15 cellular contexts compared by ENCODE assay signal in genomic region chr5:111779260-111780254, GRCh38. TPM values are rescaled to one million over a fixed set of nuclear protein-coding genes. Genes with fewer than 3 reads are reported as not detected.
A peak's percentile ranks its signal among the peaks of the same experiment; 100 is the strongest.
DNase-seq lines count a peak whose midpoint lies in the region; ATAC-seq, FAIRE-seq and TF ChIP-seq lines count a peak whose summit lies in the region.
"Had no signal": no experiment of that assay in that cellular context is flagged by ENCODE, and none has a peak within 500 bp of the region (broad histone marks: within the 10 kb centered on the region; RNA-seq: fewer than 3 reads in every experiment).

No MANE protein-coding gene starts in this region.

- peaks cover 28 to 57% (median 45%) of the 10 kb centered on the region in 10 experiments for H3K4me1 ChIP-seq in BLaER1 treated with 17β-estradiol and CSF1 and Interleukin-3, amounts not matched to agents 10 nM and 100 nM
- H3K4me1 ChIP-seq in aorta (ENCODE audit: control insufficient read depth in 1 of 2, insufficient read depth in 2 of 2, low read length in 2 of 2): peaks cover 3% of the 10 kb centered on the region in 2 donors
- H3K4me1 ChIP-seq: breast epithelium had no signal

- in situ Hi-C loops in GM13976 (cut with MboI; ENCODE audit: low sequenced_read_pairs, unreplicated experiment): no loop called here

- H3K27ac ChIP-seq in BLaER1 treated with 17β-estradiol and CSF1 and Interleukin-3, amounts not matched to agents 10 nM and 100 nM: no peak overlapping the region
- H3K27ac ChIP-seq in aorta (ENCODE audit: low read depth in 1 of 2, low read length in 2 of 2): no peak overlapping the region
- H3K27ac ChIP-seq: breast epithelium had no signal

- no peaks in the 10 kb centered on the region for H4K20me1 ChIP-seq in BLaER1 treated with 17β-estradiol and CSF1 and Interleukin-3, amounts not matched to agents 10 nM and 100 nM

- H3K9me3 ChIP-seq in BLaER1 treated with 17β-estradiol and CSF1 and Interleukin-3, amounts not matched to agents 10 nM and 100 nM (replicated peaks in 1 of 11): no peaks in the 10 kb centered on the region
- H3K9me3 ChIP-seq in aorta (ENCODE audit: control insufficient read depth, low read length): no peaks in the 10 kb centered on the region
- H3K9me3 ChIP-seq: breast epithelium had no signal

- no peak overlapping the region for H3K9ac ChIP-seq in BLaER1 treated with 17β-estradiol and CSF1 and Interleukin-3, amounts not matched to agents 10 nM and 100 nM

- intact Hi-C loops in aorta (cut with DNase I): no loop called here

- H3K36me3 ChIP-seq in BLaER1 treated with 17β-estradiol and CSF1 and Interleukin-3, amounts not matched to agents 10 nM and 100 nM: no peaks in the 10 kb centered on the region
- no peaks in the 10 kb centered on the region for H3K36me3 ChIP-seq in aorta (ENCODE audit: control insufficient read depth in 1 of 2, insufficient read depth in 2 of 2, low read length in 1 of 2)
- H3K36me3 ChIP-seq: breast epithelium had no signal

- peak; percentile 20 for FAIRE-seq in HTR-8/SVneo (lab: Jason Lieb, UNC)

- no peak overlapping the region for H3K4me3 ChIP-seq in BLaER1 treated with 17β-estradiol and CSF1 and Interleukin-3, amounts not matched to agents 10 nM and 100 nM
- H3K4me3 ChIP-seq in aorta (ENCODE audit: low read length in 2 of 2): no peak overlapping the region
- H3K4me3 ChIP-seq: breast epithelium had no signal

- no peak for ATAC-seq in aorta (ENCODE audit: low FRiP score)
- no peak for ATAC-seq in HG03442 (IDR thresholded peaks at IDR 0.05; ENCODE audit: unreplicated experiment)
- ATAC-seq in HG02970 (IDR thresholded peaks at IDR 0.05; ENCODE audit: low FRiP score, unreplicated experiment): no peak

- DNase-seq in HTR-8/SVneo (ENCODE audit: insufficient read length, low spot score) (no peak), RPMI7951 (ENCODE audit: low read depth) (peak; percentile 56), glomerular visceral epithelial cell (ENCODE audit: extremely low spot score) (peak; percentile 22), GM13976 (ENCODE audit: low spot score) (no peak), aorta (no peak)
- DNase-seq: activated B cell treated with CpG ODN at 0.5 μM for 24 hours; activated T-cell treated with anti-CD3 and anti-CD28 coated beads for 4 hours; CD4-positive, alpha-beta T cell; GOT3; midbrain; SIG-M5 had no signal

- peaks cover 0 to 51% (median 0%) of the 10 kb centered on the region in 11 experiments; a peak in 4 of 22 replicates for H3K27me3 ChIP-seq in BLaER1 treated with 17β-estradiol and CSF1 and Interleukin-3, amounts not matched to agents 10 nM and 100 nM
- no peaks in the 10 kb centered on the region for H3K27me3 ChIP-seq in aorta (ENCODE audit: control insufficient read depth in 1 of 2, insufficient read depth in 2 of 2, low read length in 1 of 2)
- H3K27me3 ChIP-seq: breast epithelium had no signal

- TF ChIP-seq CTCF in GM13976 (IDR thresholded peaks at IDR 0.05; ENCODE audit: borderline replicate concordance, control extremely low read depth, extremely low read depth, insufficient read depth, missing control alignments): no peak

- 41 to 42% methylated on average over 7 of the region's 7 CpGs for WGBS in aorta, 2 donors

- peak overlapping the region; percentile 6 to 44 (median 36); a peak in 17 of 22 replicates for H3K4me2 ChIP-seq in BLaER1 treated with 17β-estradiol and CSF1 and Interleukin-3, amounts not matched to agents 10 nM and 100 nM

RNA-seq across cellular contexts. Expression of gene NREP, which starts 22.6 kb away (rescaled TPM):
- total RNA-seq in RPMI7951 (2014; rRNA removed; shearing (Covaris generic)): 193 and 228 TPM in 2 replicates
- 10 to 100 TPM; 26.1 to 33.7 TPM for total RNA-seq in aorta
- polyA plus RNA-seq in aorta: 10 to 100 TPM in 1 of 2 donors, 1 to 10 TPM in 1; 8.3 to 18.3 TPM

Comparison
In these comparisons a context has a peak if more than half of its experiments do, and no peak if none do; other contexts are left out.
1. DNase-seq: peak in RPMI7951 (single experiment) and glomerular visceral epithelial cell (single experiment); none in HTR-8/SVneo (single experiment), GM13976 (single experiment) and aorta (0 of 2).